ENCODE assay signal across 8 cellular contexts in the genomic region with DNA sequence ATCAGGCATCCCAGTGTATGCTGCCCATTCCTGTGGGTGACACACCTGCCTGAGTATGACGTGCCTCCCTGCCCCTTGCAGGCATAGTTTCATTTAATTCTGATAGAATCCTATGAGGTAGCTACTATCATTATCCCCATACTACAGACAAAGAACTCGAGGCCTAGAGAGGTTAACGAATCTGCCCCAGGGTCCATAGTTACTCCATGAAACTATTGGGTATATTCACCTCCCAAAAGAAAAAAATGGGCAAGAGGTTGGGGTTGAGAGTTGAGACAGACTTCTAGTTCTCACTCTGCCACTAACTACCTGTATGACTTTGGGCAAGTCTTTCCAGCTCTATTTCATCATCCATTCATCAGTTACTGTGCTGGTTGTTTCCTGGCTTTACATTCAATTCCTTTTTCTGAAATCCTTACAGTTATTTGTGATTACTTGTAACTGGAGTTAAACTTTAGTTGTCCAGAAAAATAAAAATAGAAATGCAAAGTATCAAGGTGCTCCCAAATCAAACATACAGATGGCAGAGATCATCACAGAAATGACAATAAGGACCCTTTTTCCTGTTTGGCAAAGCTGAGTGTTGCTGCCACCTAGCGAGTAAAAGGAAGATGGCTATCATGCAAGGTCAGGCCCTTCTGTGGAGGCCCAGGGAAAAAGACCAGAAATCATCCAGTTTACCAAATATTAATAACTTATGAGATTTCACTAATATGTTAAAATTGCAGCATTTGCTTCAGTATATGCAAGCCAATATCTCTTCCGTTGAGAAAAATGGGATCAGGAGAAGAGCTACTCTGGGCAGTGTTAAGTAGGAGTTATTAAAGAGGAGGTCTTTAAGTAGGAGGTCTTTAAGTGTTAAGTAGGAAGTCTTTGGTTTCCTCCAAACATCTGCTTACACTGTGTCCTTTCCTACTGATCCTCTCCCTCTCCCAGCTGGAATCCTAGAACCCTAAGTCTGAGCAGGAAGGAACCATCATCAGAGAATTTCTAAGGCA. TPM values are rescaled to one million over a fixed set of nuclear protein-coding genes. Genes with fewer than 3 reads are reported as not detected.
DNase-seq lines count a peak whose midpoint lies in the region; ATAC-seq, FAIRE-seq and TF ChIP-seq lines count a peak whose summit lies in the region.

No MANE protein-coding gene starts in this region.

- H3K4me1 ChIP-seq in BE2C = no peaks in the 10 kb centered on the region
- H3K4me1 ChIP-seq in ascending aorta = no peaks in the 10 kb centered on the region
- H3K4me1 ChIP-seq in keratinocyte (ENCODE audit: control insufficient read depth, extremely low read depth, insufficient read depth, low read length) = peaks cover 6% of the 10 kb centered on the region

- H3K27ac ChIP-seq in SU-DHL-6 (ENCODE audit: low read depth, low read length) (no peak overlapping the region), ascending aorta (no peak overlapping the region), keratinocyte (ENCODE audit: control insufficient read depth, insufficient read depth, low read length) (no peak overlapping the region)

- H3K4me3 ChIP-seq in BE2C (ENCODE audit: low read depth, low read length) = no peak overlapping the region
- no peak overlapping the region for H3K4me3 ChIP-seq in SU-DHL-6 (ENCODE audit: insufficient read depth, low read length, poor library complexity, severe bottlenecking)
- no peak overlapping the region for H3K4me3 ChIP-seq in ascending aorta
- H3K4me3 ChIP-seq in keratinocyte (ENCODE audit: control insufficient read depth in 2 of 3, extremely low read depth in 1 of 3, insufficient read depth in 2 of 3, low read depth in 1 of 3, low read length in 3 of 3) = no peak overlapping the region

- dilution Hi-C loops in keratinocyte (cut with MboI; ENCODE audit: extremely low pct_ligation_motif_present, low sequenced_read_pairs) = no loop called here

- H3K9ac ChIP-seq in SU-DHL-6 (ENCODE audit: low read length) (no peak overlapping the region), keratinocyte (ENCODE audit: control insufficient read depth, extremely low read depth, insufficient read depth, low read length) (no peak overlapping the region)

- TF ChIP-seq CTCF in BE2C (IDR thresholded peaks at IDR 0.05; ENCODE audit: low read depth, low read length) (peak; percentile 78), SU-DHL-6 (IDR thresholded peaks at IDR 0.05; ENCODE audit: insufficient read depth, low read length, poor library complexity, severe bottlenecking) (peak; percentile 64), ascending aorta (IDR thresholded peaks at IDR 0.05) (peak; percentile 32 to 80 (median 77)), keratinocyte (optimal IDR thresholded peaks at IDR 0.05 in 1 of 3, IDR thresholded peaks at IDR 0.05 in 1 of 3, conservative IDR thresholded peaks at IDR 0.05 in 1 of 3; ENCODE audit: extremely low read depth in 1 of 3, insufficient read depth in 2 of 3, low read length in 3 of 3) (peak; percentile 79 to 80 (median 79))

- no peaks in the 10 kb centered on the region for H3K9me2 ChIP-seq in SU-DHL-6 (replicated peaks; ENCODE audit: insufficient read depth, low read length)

- FAIRE-seq in keratinocyte (lab: Jason Lieb, UNC) = no peak

- ATAC-seq in GM18907 (IDR thresholded peaks at IDR 0.05; ENCODE audit: unreplicated experiment) = peak; percentile 70

- H3K36me3 ChIP-seq in BE2C (no peaks in the 10 kb centered on the region), SU-DHL-6 (ENCODE audit: low read length) (no peaks in the 10 kb centered on the region), ascending aorta (no peaks in the 10 kb centered on the region), keratinocyte (ENCODE audit: control insufficient read depth in 2 of 2, extremely low read depth in 1 of 2, insufficient read depth in 2 of 2, low read length in 2 of 2) (no peaks in the 10 kb centered on the region)

- H3K4me2 ChIP-seq in SU-DHL-6 (ENCODE audit: low read depth, low read length, poor library complexity, severe bottlenecking) (no peak overlapping the region), keratinocyte (ENCODE audit: control insufficient read depth, extremely low read depth, insufficient read depth, low read depth, low read length) (no peak overlapping the region)

- intact Hi-C loops in ascending aorta (cut with DNase I) = loop anchor here (2.0 to 5.0 kb wide), 3 partner anchors 56 to 240 kb away; partner anchors contain the start of gene HTATSF1

- H3K79me2 ChIP-seq in SU-DHL-6 (ENCODE audit: insufficient read depth, low read length) = no peaks in the 10 kb centered on the region
- no peaks in the 10 kb centered on the region for H3K79me2 ChIP-seq in keratinocyte (ENCODE audit: control insufficient read depth, insufficient read depth, low read length)

- H4K20me1 ChIP-seq in SU-DHL-6 (ENCODE audit: low read depth, low read length) (no peaks in the 10 kb centered on the region), keratinocyte (ENCODE audit: control insufficient read depth, extremely low read depth, insufficient read depth, low read length) (no peaks in the 10 kb centered on the region)

- peak; percentile 63 for TF ChIP-seq RAD21 in Ishikawa (IDR thresholded peaks at IDR 0.05; ENCODE audit: low read depth)

- H2AFZ ChIP-seq in SU-DHL-6 (ENCODE audit: low read depth, low read length, severe bottlenecking) = peak overlapping the region; percentile 48
- no peak overlapping the region for H2AFZ ChIP-seq in keratinocyte (ENCODE audit: control insufficient read depth, low read length)

- no peak for TF ChIP-seq EP300 in Ishikawa (IDR thresholded peaks at IDR 0.05; ENCODE audit: borderline replicate concordance)

- H3K9me3 ChIP-seq in BE2C = no peaks in the 10 kb centered on the region
- no peaks in the 10 kb centered on the region for H3K9me3 ChIP-seq in SU-DHL-6 (ENCODE audit: insufficient read depth, low read length)
- no peaks in the 10 kb centered on the region for H3K9me3 ChIP-seq in ascending aorta
- H3K9me3 ChIP-seq in keratinocyte (ENCODE audit: control insufficient read depth, low read depth, low read length) = no peaks in the 10 kb centered on the region

- H3K27me3 ChIP-seq in BE2C (no peaks in the 10 kb centered on the region), SU-DHL-6 (ENCODE audit: low read length) (no peaks in the 10 kb centered on the region), ascending aorta (no peaks in the 10 kb centered on the region), keratinocyte (ENCODE audit: control insufficient read depth, extremely low read depth, insufficient read depth, low read length) (no peaks in the 10 kb centered on the region)

- no peaks in the 10 kb centered on the region for H3K9me1 ChIP-seq in keratinocyte (ENCODE audit: control insufficient read depth, extremely low read depth, insufficient read depth, low read length)

- H3F3A ChIP-seq in SU-DHL-6 (ENCODE audit: insufficient read depth) = no peaks in the 10 kb centered on the region

- DNase-seq in BE2C = peak; percentile 45
- DNase-seq in ascending aorta (ENCODE audit: low spot score in 2 of 2) = no peak
- DNase-seq in keratinocyte (ENCODE audit: low read depth, low spot score) = no peak
- DNase-seq in stimulated activated CD4-positive, alpha-beta T cell treated with anti-CD3 and anti-CD28 coated beads, TNF-alpha, amount 100 ng/mL, for 1 hour (ENCODE audit: low read depth in 3 of 3, low spot score in 1 of 3) = peak in 2 of 3 donors; percentile 1 to 13
- DNase-seq in SIG-M5 (lab: John Stamatoyannopoulos, UW) = no peak

TF ChIP-seq in Ishikawa, 13 proteins besides CTCF, POLR2A, EP300 and RAD21 (continues in another document):
- TF ChIP-seq USF1 (IDR thresholded peaks at IDR 0.05) = no peak
- TF ChIP-seq EGR1 (IDR thresholded peaks at IDR 0.05) = no peak

RNA-seq across cellular contexts. Expression of gene MAP7D3, which starts 17.1 kb away (rescaled TPM):
- 7.7 TPM for polyA plus RNA-seq in BE2C (2012; ENCODE audit: insufficient read depth, insufficient read length, low read depth)
- 7.9 TPM for total RNA-seq in ascending aorta
- 9.7 to 13.6 TPM (median 12.5 TPM) in 3 replicates for polyA plus RNA-seq in keratinocyte
- polyA plus RNA-seq in keratinocyte (2011; ENCODE audit: low read depth) = 56.2 TPM
- polyA plus RNA-seq in keratinocyte (2011; cell fraction: cytosol; rRNA removed) = 8.8 and 12.8 TPM in 2 replicates
- polyA plus RNA-seq in keratinocyte (2011; cell fraction: nucleus; rRNA removed) = 15.7 and 18.2 TPM in 2 replicates
- 6.7 and 16.9 TPM in 2 replicates for polyA plus RNA-seq in keratinocyte (2012; ENCODE audit: low replicate concordance)
- 7.0 to 14.6 TPM (median 10.3 TPM) in 3 replicates for polyA minus RNA-seq in keratinocyte
- polyA minus RNA-seq in keratinocyte (2011; cell fraction: cytosol; rRNA and poly(A)+ RNA removed) = 13.6 TPM
- 6.8 and 13.3 TPM in 2 replicates for polyA minus RNA-seq in keratinocyte (2011; cell fraction: nucleus; rRNA and poly(A)+ RNA removed)

RNA-seq across cellular contexts. Expression of gene ADGRG4, which starts 32.4 kb away (rescaled TPM):
- not detected for polyA plus RNA-seq in BE2C (2012; ENCODE audit: insufficient read depth, insufficient read length, low read depth)
- 0.75 TPM for total RNA-seq in ascending aorta
- not detected in 3 replicates for polyA plus RNA-seq in keratinocyte
- polyA plus RNA-seq in keratinocyte (2011; ENCODE audit: low read depth) = not detected
- polyA plus RNA-seq in keratinocyte (2011; cell fraction: cytosol; rRNA removed) = not detected in 2 replicates
- polyA plus RNA-seq in keratinocyte (2011; cell fraction: nucleus; rRNA removed) = not detected in 2 replicates
- polyA plus RNA-seq in keratinocyte (2012; ENCODE audit: low replicate concordance) = not detected in 2 replicates
- polyA minus RNA-seq in keratinocyte = not detected in 3 replicates
- polyA minus RNA-seq in keratinocyte (2011; cell fraction: cytosol; rRNA and poly(A)+ RNA removed) = not detected
- polyA minus RNA-seq in keratinocyte (2011; cell fraction: nucleus; rRNA and poly(A)+ RNA removed) = not detected in 2 replicates

Comparison
In these comparisons a context has a peak if more than half of its experiments do, and no peak if none do; other contexts are left out.
1. DNase-seq: peak in BE2C (single experiment) and stimulated activated CD4-positive, alpha-beta T cell treated with anti-CD3 and anti-CD28 coated beads, TNF-alpha, amount 100 ng/mL, for 1 hour (2 of 3); none in ascending aorta (0 of 2), keratinocyte (single experiment) and SIG-M5 (single experiment).
2. Peak in every context shown above with its lines, with median percentiles within 50 percentile points of each other: CTCF ChIP-seq.